ENCODE assay signal across 10 cellular contexts in the genomic region with DNA sequence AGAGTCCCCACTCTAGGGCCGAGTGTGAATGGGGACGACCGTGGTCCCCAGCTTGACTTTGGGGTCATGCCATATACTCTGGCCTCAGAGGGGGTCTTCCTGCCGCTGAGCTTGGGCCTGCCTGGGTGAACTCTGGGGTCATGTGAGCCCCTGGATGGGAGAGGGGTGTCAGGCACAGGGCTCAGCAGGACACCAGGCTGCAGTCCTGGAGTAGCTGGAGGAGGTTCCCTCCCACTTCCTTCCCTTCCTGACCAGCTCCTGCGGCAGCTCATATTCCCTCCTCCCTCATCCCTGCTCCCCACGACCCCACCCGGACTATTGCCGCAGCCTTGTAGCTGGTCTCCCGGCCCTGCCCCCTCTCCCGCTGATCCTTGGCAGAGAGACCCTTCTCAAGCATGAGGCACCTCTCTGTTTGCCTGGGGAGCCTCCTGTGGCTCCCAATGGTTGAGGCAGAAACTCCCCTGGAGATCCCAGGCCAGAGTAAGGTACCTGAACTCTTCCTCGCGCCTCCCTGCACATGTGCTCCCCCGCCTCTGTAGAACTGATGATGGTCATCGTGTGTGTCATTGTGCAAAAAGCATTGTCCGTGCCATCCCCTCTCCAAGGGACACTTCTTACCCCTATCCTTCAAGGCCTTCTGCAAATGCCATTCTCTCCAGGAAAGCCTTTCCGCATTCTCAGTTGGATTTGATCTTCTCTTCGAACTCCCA. TPM values are rescaled to one million over a fixed set of nuclear protein-coding genes. Genes with fewer than 3 reads are reported as not detected.
DNase-seq lines count a peak whose midpoint lies in the region; ATAC-seq and TF ChIP-seq lines count a peak whose summit lies in the region.
"Had no signal": no experiment of that assay in that cellular context is flagged by ENCODE, and none has a peak within 500 bp of the region (broad histone marks: within the 10 kb centered on the region; RNA-seq: fewer than 3 reads in every experiment).

No MANE protein-coding gene starts in this region.

- no peak overlapping the region for H3K4me2 ChIP-seq in neural progenitor cell
- no peak overlapping the region for H3K4me2 ChIP-seq in hepatocyte
- no peak overlapping the region for H3K4me2 ChIP-seq in GM23248 (ENCODE audit: unreplicated experiment)

- POLR2A ChIA-PET in AG04450 (lab: Yijun Ruan, JAX), result interaction anchor here (1.2 kb wide), 1 partner anchor 17 kb away, joined by 3 read pairs; no protein-coding TSS in a partner anchor

- H3K27ac ChIP-seq in AG04450 (ENCODE audit: low read depth, low read length), result no peak overlapping the region
- no peak overlapping the region for H3K27ac ChIP-seq in neural progenitor cell
- no peak overlapping the region for H3K27ac ChIP-seq in hepatocyte
- H3K27ac ChIP-seq in GM23248, result no peak overlapping the region

- H3K9me2 ChIP-seq in hepatocyte (replicated peaks; ENCODE audit: insufficient read depth) (no peaks in the 10 kb centered on the region), GM23248 (ENCODE audit: insufficient read depth) (no peaks in the 10 kb centered on the region)

- CTCF ChIA-PET in AG04450 (lab: Charles Lee), result interaction anchor here (1.2 to 2.3 kb wide), 2 partner anchors 10 to 44 kb away, joined by 4 to 8 read pairs; no protein-coding TSS in a partner anchor

- ATAC-seq in HG02885 (IDR thresholded peaks at IDR 0.05; ENCODE audit: poor library complexity, unreplicated experiment), result no peak

- H3K27me3 ChIP-seq in AG04450 (ENCODE audit: control insufficient read depth, insufficient read depth, low read length) (peaks cover 5% of the 10 kb centered on the region), NT2/D1 (ENCODE audit: insufficient read depth, insufficient read length) (peaks cover 34% of the 10 kb centered on the region), neural progenitor cell (peaks cover 46% of the 10 kb centered on the region), hepatocyte (peaks cover 7% of the 10 kb centered on the region), GM23248 (replicated peaks; ENCODE audit: insufficient read depth) (no peaks in the 10 kb centered on the region)

- in situ Hi-C loops in GM23248 (cut with MboI), result no loop called here

- peaks cover 15% of the 10 kb centered on the region for H3K27me3 Mint-ChIP-seq in endothelial cell (ENCODE audit: unreplicated experiment)
- H3K27me3 Mint-ChIP-seq in neural progenitor cell (ENCODE audit: insufficient read depth, low read depth), result peaks cover 21% of the 10 kb centered on the region

- H3F3A ChIP-seq in neural progenitor cell (ENCODE audit: low read depth) (no peaks in the 10 kb centered on the region), GM23248 (ENCODE audit: insufficient read depth) (no peaks in the 10 kb centered on the region)

- DNase-seq in AG04450 (ENCODE audit: low read depth, low spot score), result no peak
- DNase-seq in NT2/D1 (ENCODE audit: low read depth, low spot score), result no peak
- no peak for DNase-seq in endothelial cell (ENCODE audit: low spot score)
- peak; percentile 18 for DNase-seq in neural progenitor cell (ENCODE audit: low spot score)
- no peak for DNase-seq in AML-193 (lab: John Stamatoyannopoulos, UW)
- DNase-seq in hepatocyte (ENCODE audit: low spot score), result no peak
- DNase-seq in GM23248, result no peak
- DNase-seq: anterior cingulate cortex, COR-L47 had no signal

- H3K4me3 ChIP-seq in AG04450 (ENCODE audit: low read depth, low read length), result peak overlapping the region; percentile 25
- no peak overlapping the region for H3K4me3 ChIP-seq in NT2/D1 (ENCODE audit: insufficient read length, low read depth)
- no peak overlapping the region for H3K4me3 ChIP-seq in neural progenitor cell
- H3K4me3 ChIP-seq in hepatocyte, result no peak overlapping the region
- H3K4me3 ChIP-seq in GM23248, result no peak overlapping the region

- H4K20me1 ChIP-seq in neural progenitor cell (ENCODE audit: low read depth) (no peaks in the 10 kb centered on the region), hepatocyte (ENCODE audit: insufficient read depth, poor library complexity, severe bottlenecking) (no peaks in the 10 kb centered on the region), GM23248 (ENCODE audit: insufficient read depth) (no peaks in the 10 kb centered on the region)

- peaks cover 51% of the 10 kb centered on the region for H3K4me1 Mint-ChIP-seq in endothelial cell (ENCODE audit: unreplicated experiment)
- H3K4me1 Mint-ChIP-seq in neural progenitor cell, result peaks cover 20% of the 10 kb centered on the region

- H3K79me2 ChIP-seq in neural progenitor cell (ENCODE audit: low read depth) (no peaks in the 10 kb centered on the region), hepatocyte (no peaks in the 10 kb centered on the region), GM23248 (ENCODE audit: insufficient read depth) (no peaks in the 10 kb centered on the region)

- 85% methylated on average over 12 of the region's 17 CpGs for whole genome bisulfite sequencing in hepatocyte (ENCODE audit: low lambda C conversion rate, missing lambda C conversion rate)
- WGBS in GM23248 (ENCODE audit: low coverage in 1 of 2, low lambda C conversion rate in 2 of 2, missing lambda C conversion rate in 2 of 2), 2 experiments, result 85 to 90% methylated on average over 17 of the region's 17 CpGs

- no peaks in the 10 kb centered on the region; the same call in 1 of the 2 replicates for H3K9me3 ChIP-seq in AG04450 (ENCODE audit: control insufficient read depth, insufficient read depth, low read length)
- H3K9me3 ChIP-seq in NT2/D1 (ENCODE audit: insufficient read depth, low read length), result no peaks in the 10 kb centered on the region
- no peaks in the 10 kb centered on the region for H3K9me3 ChIP-seq in neural progenitor cell (ENCODE audit: low read depth)
- H3K9me3 ChIP-seq in hepatocyte (ENCODE audit: low read depth), result no peaks in the 10 kb centered on the region
- no peaks in the 10 kb centered on the region for H3K9me3 ChIP-seq in GM23248 (ENCODE audit: low read depth)

- H3K9ac ChIP-seq in NT2/D1 (ENCODE audit: insufficient read length, low read depth), result peak overlapping the region; percentile 32
- no peak overlapping the region for H3K9ac ChIP-seq in neural progenitor cell
- H3K9ac ChIP-seq in GM23248, result no peak overlapping the region

- H3K4me1 ChIP-seq in NT2/D1 (ENCODE audit: insufficient read depth, insufficient read length) (peaks cover 9% of the 10 kb centered on the region), neural progenitor cell (no peaks in the 10 kb centered on the region), hepatocyte (ENCODE audit: insufficient read depth) (peaks cover 3% of the 10 kb centered on the region), GM23248 (ENCODE audit: insufficient read depth) (no peaks in the 10 kb centered on the region)

- no peaks in the 10 kb centered on the region for H3K9me3 Mint-ChIP-seq in endothelial cell (ENCODE audit: unreplicated experiment)
- no peaks in the 10 kb centered on the region for H3K9me3 Mint-ChIP-seq in neural progenitor cell

- no peak overlapping the region for H2AFZ ChIP-seq in neural progenitor cell (replicated peaks)
- H2AFZ ChIP-seq in hepatocyte, result no peak overlapping the region
- H2AFZ ChIP-seq in GM23248, result no peak overlapping the region

- H3K36me3 Mint-ChIP-seq in endothelial cell (ENCODE audit: low read depth, unreplicated experiment) (peaks cover 10% of the 10 kb centered on the region), neural progenitor cell (peaks cover 1% of the 10 kb centered on the region)

- H3K27ac Mint-ChIP-seq in endothelial cell (ENCODE audit: unreplicated experiment) (peak overlapping the region; percentile 37), neural progenitor cell (no peak overlapping the region)

- H3K4me3 Mint-ChIP-seq in endothelial cell (ENCODE audit: unreplicated experiment), result peak overlapping the region; percentile 98
- H3K4me3 Mint-ChIP-seq in neural progenitor cell, result peak overlapping the region; percentile 1

- TF ChIP-seq CTCF in AG04450 (IDR thresholded peaks at IDR 0.05; ENCODE audit: low read depth, low read length) (no peak), endothelial cell (IDR thresholded peaks at IDR 0.05; ENCODE audit: unreplicated experiment) (no peak), neural progenitor cell (IDR thresholded peaks at IDR 0.05) (no peak), hepatocyte (IDR thresholded peaks at IDR 0.05; ENCODE audit: poor library complexity) (no peak)

- H3K36me3 ChIP-seq in NT2/D1 (ENCODE audit: insufficient read depth, insufficient read length, low read length) (no peaks in the 10 kb centered on the region), neural progenitor cell (no peaks in the 10 kb centered on the region), hepatocyte (replicated peaks; ENCODE audit: insufficient read depth, low read depth) (no peaks in the 10 kb centered on the region), GM23248 (ENCODE audit: low read depth) (no peaks in the 10 kb centered on the region)

RNA-seq across cellular contexts. Expression of a gene that starts 1.8 kb away (rescaled TPM):
- 5.9 and 6.2 TPM in 2 replicates for polyA plus RNA-seq in AG04450 (2011; rRNA removed)
- 8.9 and 12.5 TPM in 2 replicates for polyA minus RNA-seq in AG04450 (2011; rRNA and poly(A)+ RNA removed)
- 142 TPM for total RNA-seq in endothelial cell (ENCODE audit: unreplicated experiment)
- total RNA-seq in neural progenitor cell (ENCODE audit: low replicate concordance), result 0.04 and 0.22 TPM in 2 replicates
- 4.1 and 13.4 TPM in 2 replicates for total RNA-seq in hepatocyte
- polyA plus RNA-seq in hepatocyte, result 3.0 and 4.3 TPM in 2 replicates
- total RNA-seq in GM23248 (2014; rRNA removed; shearing (Covaris generic)), result 0.25 and 2.9 TPM in 2 replicates
- polyA plus RNA-seq in GM23248 (2016; fragmentation: Nextera tagmentation; extraction: Ambion mirVana), result 1.1 and 1.3 TPM in 2 replicates
